Comparison of ENCODE assay signal across 27 cellular contexts in the genomic region with DNA sequence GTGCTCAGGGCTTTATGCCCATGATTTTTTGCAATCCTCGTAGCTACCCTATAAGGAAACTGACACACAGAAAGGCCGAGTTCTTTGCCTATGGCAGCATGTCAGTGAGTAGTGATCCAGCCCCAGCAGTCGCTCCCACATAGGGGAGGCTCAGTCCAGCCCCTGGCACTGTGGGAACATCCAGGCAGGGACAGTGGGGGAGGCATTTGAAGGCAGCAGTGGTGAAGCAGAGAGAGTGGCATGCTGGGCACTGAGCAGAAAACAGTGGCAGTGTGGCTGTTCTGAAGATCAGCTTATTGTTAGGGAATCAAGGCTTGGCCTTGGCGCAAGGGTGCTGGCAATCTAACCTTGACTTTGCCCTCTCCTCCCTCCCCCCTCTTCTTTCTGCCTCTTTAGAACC.
DNase-seq lines count a peak whose midpoint lies in the region; ATAC-seq and TF ChIP-seq lines count a peak whose summit lies in the region.
"Had no signal": no experiment of that assay in that cellular context is flagged by ENCODE, and none has a peak within 500 bp of the region (broad histone marks: within the 10 kb centered on the region; RNA-seq: fewer than 3 reads in every experiment).

No MANE protein-coding gene starts in this region.

- H3K27me3 Mint-ChIP-seq in activated T-helper 2 cell treated with anti-CD3 and anti-CD28 coated beads, Interferon-gamma antibody, Interleukin-2, Interleukin-4, amounts not matched to agents 10 μg/mL and 5 μg/mL and 100 μg/mL, durations not matched to agents 14 hours and 24 hours and 36 hours (ENCODE audit: low read depth): no peaks in the 10 kb centered on the region
- H3K27me3 Mint-ChIP-seq: activated naive CD8-positive, alpha-beta T cell treated with anti-CD3 and anti-CD28 coated beads, Interleukin-2, amount 10 ng/mL, durations not matched to agents 7 days and 5 days; T-helper 17 cell; type B pancreatic cell had no signal

- H3K36me3 ChIP-seq in HUES48 (ENCODE audit: control insufficient read depth, insufficient read depth, low read length) (peaks cover 17% of the 10 kb centered on the region), upper lobe of right lung (peaks cover 80% of the 10 kb centered on the region), body of pancreas (replicated peaks in 1 of 2; ENCODE audit: insufficient read depth in 1 of 2, low read depth in 2 of 2) (peaks cover 8 to 21% of the 10 kb centered on the region in 2 donors)

- no peaks in the 10 kb centered on the region for H3K27me3 ChIP-seq in HUES48 (ENCODE audit: control insufficient read depth, insufficient read depth, low read length)
- H3K27me3 ChIP-seq in upper lobe of right lung: no peaks in the 10 kb centered on the region
- H3K27me3 ChIP-seq in body of pancreas: no peaks in the 10 kb centered on the region
- H3K27me3 ChIP-seq: brain microvascular endothelial cell had no signal

- no peak overlapping the region for H3K4me3 Mint-ChIP-seq in activated T-helper 2 cell treated with anti-CD3 and anti-CD28 coated beads, Interferon-gamma antibody, Interleukin-2, Interleukin-4, amounts not matched to agents 10 μg/mL and 5 μg/mL and 100 μg/mL, durations not matched to agents 14 hours and 24 hours and 36 hours (ENCODE audit: low read depth)
- H3K4me3 Mint-ChIP-seq: activated naive CD8-positive, alpha-beta T cell treated with anti-CD3 and anti-CD28 coated beads, Interleukin-2, amount 10 ng/mL, durations not matched to agents 7 days and 5 days; T-helper 17 cell; type B pancreatic cell had no signal

- intact Hi-C loops in activated T-helper 2 cell treated with anti-CD3 and anti-CD28 coated beads, Interferon-gamma antibody, Interleukin-2, Interleukin-4, amounts not matched to agents 10 μg/mL and 5 μg/mL and 100 μg/mL, durations not matched to agents 14 hours and 24 hours and 36 hours (cut with micrococcal nuclease): no loop called here
- intact Hi-C loops in sciatic nerve (cut with DNase I) (no loop called here), upper lobe of right lung (cut with DNase I) (no loop called here), body of pancreas (cut with DNase I) (no loop called here)

- TF ChIP-seq CTCF in upper lobe of right lung (IDR thresholded peaks at IDR 0.05): no peak
- no peak for TF ChIP-seq CTCF in body of pancreas (IDR thresholded peaks at IDR 0.05)

- ATAC-seq in sciatic nerve: peak; percentile 62
- no peak for ATAC-seq in upper lobe of right lung
- ATAC-seq in body of pancreas: no peak
- ATAC-seq: HCT116, T-helper 17 cell had no signal

- peaks cover 62% of the 10 kb centered on the region for H3K36me3 Mint-ChIP-seq in activated T-helper 2 cell treated with anti-CD3 and anti-CD28 coated beads, Interferon-gamma antibody, Interleukin-2, Interleukin-4, amounts not matched to agents 10 μg/mL and 5 μg/mL and 100 μg/mL, durations not matched to agents 14 hours and 24 hours and 36 hours (ENCODE audit: low read depth)

- no peak for DNase-seq in activated T-helper 2 cell treated with anti-CD3 and anti-CD28 coated beads, Interferon-gamma antibody, Interleukin-2, Interleukin-4, amounts not matched to agents 10 μg/mL and 5 μg/mL and 100 μg/mL, durations not matched to agents 14 hours and 24 hours and 36 hours (ENCODE audit: low spot score)
- DNase-seq in islet precursor cell (peak; percentile 45), sciatic nerve (ENCODE audit: low spot score) (no peak), T1000 (lab: John Stamatoyannopoulos, UW) (no peak), upper lobe of right lung (no peak), body of pancreas (no peak), NOMO-1 treated with DMSO at 0.1 percent for 48 hours (lab: John Stamatoyannopoulos, UW; ENCODE audit: unreplicated experiment) (no peak)
- DNase-seq: activated CD4-positive, alpha-beta T cell treated with anti-CD3 and anti-CD28 coated beads, Interleukin-2, amount 50 U/mL, for 1 hour; activated CD8-positive, alpha-beta memory T cell treated with anti-CD3 and anti-CD28 coated beads, Interleukin-2, amount 50 U/mL, for 4 hours; activated effector memory CD4-positive, alpha-beta T cell treated with Interleukin-2 at 50 U/mL for 16 hours; activated naive CD8-positive, alpha-beta T cell treated with anti-CD3 and anti-CD28 coated beads, Interleukin-2, amount 10 ng/mL, durations not matched to agents 7 days and 5 days; brain microvascular endothelial cell; cortex of kidney; kidney glomerular epithelial cell; NCI-H1105; NCI-H2029; NCI-H226; OCI-M1; SK-N-SH; stimulated activated CD4-positive, alpha-beta T cell treated with anti-CD3 and anti-CD28 coated beads, Interleukin-12 subunit alpha, Interleukin-12 subunit beta, amount 100 ng/mL, for 4 hours; stimulated activated CD4-positive, alpha-beta T cell treated with anti-CD3 and anti-CD28 coated beads, Interleukin-4, amount 100 ng/mL, for 24 hours; stimulated activated naive CD4-positive, alpha-beta T cell; T-helper 17 cell had no signal

- H3K9me3 Mint-ChIP-seq in activated T-helper 2 cell treated with anti-CD3 and anti-CD28 coated beads, Interferon-gamma antibody, Interleukin-2, Interleukin-4, amounts not matched to agents 10 μg/mL and 5 μg/mL and 100 μg/mL, durations not matched to agents 14 hours and 24 hours and 36 hours: no peaks in the 10 kb centered on the region
- H3K9me3 Mint-ChIP-seq: activated naive CD8-positive, alpha-beta T cell treated with anti-CD3 and anti-CD28 coated beads, Interleukin-2, amount 10 ng/mL, durations not matched to agents 7 days and 5 days; type B pancreatic cell had no signal

- no peak overlapping the region for H3K9ac ChIP-seq in HUES48 (ENCODE audit: low read depth, low read length)
- H3K9ac ChIP-seq: SK-N-SH had no signal

- H3K4me1 ChIP-seq in HUES48 (ENCODE audit: control insufficient read depth, insufficient read depth, low read length): peaks cover 26% of the 10 kb centered on the region
- H3K4me1 ChIP-seq in upper lobe of right lung: no peaks in the 10 kb centered on the region
- no peaks in the 10 kb centered on the region for H3K4me1 ChIP-seq in body of pancreas

- 85 to 92% methylated on average over 3 to 4 of the region's 4 CpGs for WGBS in body of pancreas, 2 donors

- peaks cover 26% of the 10 kb centered on the region for H3K4me1 Mint-ChIP-seq in activated T-helper 2 cell treated with anti-CD3 and anti-CD28 coated beads, Interferon-gamma antibody, Interleukin-2, Interleukin-4, amounts not matched to agents 10 μg/mL and 5 μg/mL and 100 μg/mL, durations not matched to agents 14 hours and 24 hours and 36 hours (ENCODE audit: low read depth)

- peak overlapping the region; percentile 24 for H3K27ac Mint-ChIP-seq in activated T-helper 2 cell treated with anti-CD3 and anti-CD28 coated beads, Interferon-gamma antibody, Interleukin-2, Interleukin-4, amounts not matched to agents 10 μg/mL and 5 μg/mL and 100 μg/mL, durations not matched to agents 14 hours and 24 hours and 36 hours
- H3K27ac Mint-ChIP-seq: activated naive CD8-positive, alpha-beta T cell treated with anti-CD3 and anti-CD28 coated beads, Interleukin-2, amount 10 ng/mL, durations not matched to agents 7 days and 5 days; T-helper 17 cell; type B pancreatic cell had no signal

- TF ChIP-seq POLR2A in body of pancreas (IDR thresholded peaks at IDR 0.05): no peak

- H3K4me3 ChIP-seq in HUES48 (ENCODE audit: low read depth, low read length) (no peak overlapping the region), upper lobe of right lung (no peak overlapping the region), body of pancreas (no peak overlapping the region)

- H3K9me3 ChIP-seq in HUES48 (ENCODE audit: control insufficient read depth, insufficient read depth, low read length) (no peaks in the 10 kb centered on the region), upper lobe of right lung (no peaks in the 10 kb centered on the region), body of pancreas (no peaks in the 10 kb centered on the region)
- H3K9me3 ChIP-seq: SK-N-SH had no signal

- H3K27ac ChIP-seq in HUES48 (ENCODE audit: low read depth, low read length) (peak overlapping the region; percentile 79), upper lobe of right lung (no peak overlapping the region), body of pancreas (peak overlapping the region in 1 of 4 donors; percentile 39)
- H3K27ac ChIP-seq: brain microvascular endothelial cell, HL-60 had no signal
